Comparison of ENCODE assay signal across 9 cellular contexts in genomic region chr1:225806249-225806648, GRCh38.
"Had no signal": no experiment of that assay in that cellular context is flagged by ENCODE, and none has a peak within 500 bp of the region (broad histone marks: within the 10 kb centered on the region; RNA-seq: fewer than 3 reads in every experiment).

No MANE protein-coding gene starts in this region.

- DNase-seq: GM23248, GOT3, H7, IMR-90, KG1 had no signal

- FAIRE-seq: HTR-8/SVneo, K562 had no signal

- H3K9me3 ChIP-seq: HAP-1 had no signal

- H3K4me1 ChIP-seq: HAP-1 had no signal

- H3K4me3 ChIP-seq: GM23248, HAP-1, K562 had no signal

- H3K27ac ChIP-seq: GM23248 had no signal

- H3K36me3 ChIP-seq: HAP-1 had no signal

- ATAC-seq: HCT116, K562 had no signal
